Comparison of ENCODE assay signal across 25 cellular contexts in genomic region chr9:105023788-105024187, GRCh38.
"Had no signal": no experiment of that assay in that cellular context is flagged by ENCODE, and none has a peak within 500 bp of the region (broad histone marks: within the 10 kb centered on the region; RNA-seq: fewer than 3 reads in every experiment).

No MANE protein-coding gene starts in this region.

- H3K4me3 ChIP-seq: dorsolateral prefrontal cortex, gastrocnemius medialis, heart left ventricle, hepatocyte, left lung, pancreas, right lobe of liver, thoracic aorta, tibial nerve, upper lobe of right lung, uterus had no signal

- ATAC-seq: esophagus mucosa; gastrocnemius medialis; heart left ventricle; left cardiac atrium; left lung; naive thymus-derived CD4-positive, alpha-beta T cell; pancreas; right lobe of liver; stimulated activated naive B cell treated with anti-CD40 and anti-IgM and Interleukin-4, amounts not matched to agents 10 μg/mL and 1 μg/mL and 100 μg/mL, for 72 hours; upper lobe of right lung had no signal

- H3K79me2 ChIP-seq: hepatocyte had no signal

- H3K4me2 ChIP-seq: hepatocyte had no signal

- H3K36me3 ChIP-seq: gastrocnemius medialis, heart left ventricle, left lung, pancreas, right lobe of liver, thoracic aorta, tibial nerve, upper lobe of right lung, uterus had no signal

- DNase-seq: dorsolateral prefrontal cortex; effector CD4-positive, alpha-beta T cell; foreskin fibroblast; gastrocnemius medialis; heart left ventricle; left cardiac atrium; left lung; mesenchymal stem cell; midbrain; naive thymus-derived CD4-positive, alpha-beta T cell; occipital lobe; pancreas; retina; right lobe of liver; small intestine; stimulated activated CD4-positive, alpha-beta T cell treated with anti-CD3 and anti-CD28 coated beads, Interleukin-15, amount 100 ng/mL, for 24 hours; stimulated activated CD4-positive, alpha-beta T cell treated with anti-CD3 and anti-CD28 coated beads, Interleukin-2, amount 100 ng/mL, for 48 hours; stimulated activated naive B cell treated with anti-CD40 and anti-IgM and Interleukin-4, amounts not matched to agents 10 μg/mL and 1 μg/mL and 100 μg/mL, for 72 hours; upper lobe of right lung; uterus had no signal

- H2AFZ ChIP-seq: hepatocyte had no signal

- H3K9me3 ChIP-seq: gastrocnemius medialis, heart left ventricle, left lung, pancreas, right lobe of liver, thoracic aorta, tibial nerve, upper lobe of right lung, uterus had no signal

- H3K27ac ChIP-seq: dorsolateral prefrontal cortex, epithelial cell of prostate, gastrocnemius medialis, heart left ventricle, hepatocyte, pancreas, right lobe of liver, thoracic aorta, tibial nerve, upper lobe of right lung, uterus had no signal

- H3K4me1 ChIP-seq: gastrocnemius medialis, heart left ventricle, left lung, pancreas, right lobe of liver, upper lobe of right lung, uterus had no signal

- H3K27me3 ChIP-seq: dorsolateral prefrontal cortex, gastrocnemius medialis, heart left ventricle, hepatocyte, left lung, pancreas, right lobe of liver, tibial nerve, upper lobe of right lung, uterus had no signal
